Comparison of ENCODE assay signal across 1 cellular context in the genomic region with DNA sequence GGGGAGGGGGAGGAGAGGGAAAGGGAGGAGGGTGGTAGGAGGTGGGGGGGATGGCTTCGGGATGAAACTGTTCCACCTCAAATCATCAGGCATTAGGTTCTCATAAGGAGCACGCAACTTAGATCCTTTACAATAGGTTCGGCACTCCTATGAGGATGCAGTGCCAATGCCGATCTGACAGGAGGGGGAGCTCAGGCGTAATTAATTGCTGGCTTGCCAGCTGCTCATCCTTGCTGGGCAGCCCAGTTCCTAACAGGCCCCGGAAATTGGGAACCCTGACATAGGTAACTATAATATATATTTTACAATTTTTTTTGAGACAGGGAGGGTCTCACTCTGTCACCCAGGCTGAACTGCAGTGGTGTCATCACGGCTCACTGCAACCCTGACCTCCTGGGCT.
TF ChIP-seq lines count a peak whose summit lies in the region.

No MANE protein-coding gene starts in this region.

TF ChIP-seq in HepG2, 621 proteins besides CTCF, POLR2A, EP300 and RAD21 (continued from another document):
- TF ChIP-seq SKIL (CRISPR knock-in tag; IDR thresholded peaks at IDR 0.05; ENCODE audit: borderline replicate concordance) (no peak), HNRNPK (IDR thresholded peaks at IDR 0.05; ENCODE audit: low read depth, low read length, poor library complexity, severe bottlenecking) (peak; percentile 24), SMC3 (IDR thresholded peaks at IDR 0.05; ENCODE audit: low read length) (peak; percentile 82), ELF1 (CRISPR knock-in tag; IDR thresholded peaks at IDR 0.05) (no peak), STAG1 (CRISPR knock-in tag; IDR thresholded peaks at IDR 0.05) (peak; percentile 81)
- TF ChIP-seq, protein P1, sequence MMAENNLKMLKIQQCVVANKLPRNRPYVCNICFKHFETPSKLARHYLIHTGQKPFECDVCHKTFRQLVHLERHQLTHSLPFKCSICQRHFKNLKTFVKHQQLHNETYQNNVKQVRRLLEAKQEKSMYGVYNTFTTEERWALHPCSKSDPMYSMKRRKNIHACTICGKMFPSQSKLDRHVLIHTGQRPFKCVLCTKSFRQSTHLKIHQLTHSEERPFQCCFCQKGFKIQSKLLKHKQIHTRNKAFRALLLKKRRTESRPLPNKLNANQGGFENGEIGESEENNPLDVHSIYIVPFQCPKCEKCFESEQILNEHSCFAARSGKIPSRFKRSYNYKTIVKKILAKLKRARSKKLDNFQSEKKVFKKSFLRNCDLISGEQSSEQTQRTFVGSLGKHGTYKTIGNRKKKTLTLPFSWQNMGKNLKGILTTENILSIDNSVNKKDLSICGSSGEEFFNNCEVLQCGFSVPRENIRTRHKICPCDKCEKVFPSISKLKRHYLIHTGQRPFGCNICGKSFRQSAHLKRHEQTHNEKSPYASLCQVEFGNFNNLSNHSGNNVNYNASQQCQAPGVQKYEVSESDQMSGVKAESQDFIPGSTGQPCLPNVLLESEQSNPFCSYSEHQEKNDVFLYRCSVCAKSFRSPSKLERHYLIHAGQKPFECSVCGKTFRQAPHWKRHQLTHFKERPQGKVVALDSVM (CRISPR knock-in tag; IDR thresholded peaks at IDR 0.05): 0 out of 2 replicates have a peak, but pooled peaks have one; percentile 21
